16 cellular contexts compared by ENCODE assay signal in genomic region chr15:96362759-96363678, GRCh38. TPM values are rescaled to one million over a fixed set of nuclear protein-coding genes. Genes with fewer than 3 reads are reported as not detected.
DNase-seq lines count a peak whose midpoint lies in the region; ATAC-seq and TF ChIP-seq lines count a peak whose summit lies in the region.
"Had no signal": no experiment of that assay in that cellular context is flagged by ENCODE, and none has a peak within 500 bp of the region (broad histone marks: within the 10 kb centered on the region; RNA-seq: fewer than 3 reads in every experiment).

No MANE protein-coding gene starts in this region.

- WGBS in endodermal cell (ENCODE audit: insufficient coverage in 1 of 2, insufficient read length in 1 of 2), 2 experiments, result 1 to 2% methylated on average over 20 to 35 of the region's 37 CpGs
- WGBS in esophagus muscularis mucosa, result 64% methylated on average over 32 of the region's 37 CpGs

- TF ChIP-seq CTCF in endodermal cell (conservative IDR thresholded peaks at IDR 0.05) (peak; percentile 29), esophagus muscularis mucosa (IDR thresholded peaks at IDR 0.05) (no peak)

- H3K4me3 ChIP-seq in endodermal cell (ENCODE audit: low read length) (peak overlapping the region; percentile 34), esophagus muscularis mucosa (no peak overlapping the region)
- H3K4me3 ChIP-seq: A549, adrenal gland, hepatocyte had no signal

- H3K9me3 ChIP-seq in endodermal cell (ENCODE audit: control insufficient read depth, low read length) (no peaks in the 10 kb centered on the region), esophagus muscularis mucosa (no peaks in the 10 kb centered on the region)
- H3K9me3 ChIP-seq: A549, adrenal gland had no signal

- peaks cover 31% of the 10 kb centered on the region for H3K4me1 Mint-ChIP-seq in endodermal cell

- TF ChIP-seq EP300 in esophagus muscularis mucosa (IDR thresholded peaks at IDR 0.05), result no peak

- H3K9me3 Mint-ChIP-seq in endodermal cell, result no peaks in the 10 kb centered on the region

- DNase-seq in NCI-H82 (lab: John Stamatoyannopoulos, UW), result peak; percentile 33
- no peak for DNase-seq in NCI-H82 treated with DMSO at 0.1 percent for 48 hours (lab: John Stamatoyannopoulos, UW; ENCODE audit: unreplicated experiment)
- DNase-seq in endodermal cell, result peak; percentile 83
- peak; percentile 28 for DNase-seq in posterior vena cava (ENCODE audit: low spot score)
- DNase-seq in esophagus muscularis mucosa (ENCODE audit: extremely low spot score), result no peak
- no peak for DNase-seq in SHP77 treated with DMSO at 0.1 percent for 48 hours (lab: John Stamatoyannopoulos, UW)
- DNase-seq: activated T-cell treated with anti-CD3 and anti-CD28 coated beads, Interleukin-2, amount 50 U/mL, for 4 hours; adrenal gland; CD4-positive, CD25-positive, alpha-beta regulatory T cell; NCI-H2081; nucleus accumbens; stimulated activated CD4-positive, alpha-beta T cell treated with anti-CD3 and anti-CD28 coated beads, Interleukin-12 subunit alpha, Interleukin-12 subunit beta, amount 100 ng/mL, for 4 hours had no signal

- peaks cover 100% of the 10 kb centered on the region for H3K27me3 ChIP-seq in endodermal cell (ENCODE audit: control insufficient read depth, insufficient read depth, low read length, poor library complexity, severe bottlenecking)
- H3K27me3 ChIP-seq in esophagus muscularis mucosa, result peaks cover 0 to 6% (median 0%) of the 10 kb centered on the region in 4 donors

- H3K36me3 Mint-ChIP-seq in endodermal cell (ENCODE audit: low read depth), result no peaks in the 10 kb centered on the region

- no peaks in the 10 kb centered on the region for H3K27me3 Mint-ChIP-seq in endodermal cell (ENCODE audit: insufficient read depth)

- no peak overlapping the region for H3K27ac ChIP-seq in endodermal cell (ENCODE audit: low read depth, low read length)
- H3K27ac ChIP-seq in esophagus muscularis mucosa (replicated peaks in 1 of 4), result no peak overlapping the region
- H3K27ac ChIP-seq: A549, adrenal gland, hepatocyte had no signal

- peak; percentile 30 for ATAC-seq in HG02884 (IDR thresholded peaks at IDR 0.05; ENCODE audit: unreplicated experiment)
- no peak for ATAC-seq in GM18520 (IDR thresholded peaks at IDR 0.05; ENCODE audit: unreplicated experiment)
- ATAC-seq: A549; activated T-cell treated with anti-CD3 and anti-CD28 coated beads, Interleukin-2, amount 50 U/mL, for 4 hours had no signal

- H3K36me3 ChIP-seq in endodermal cell (ENCODE audit: control insufficient read depth, insufficient read depth, low read length) (no peaks in the 10 kb centered on the region), esophagus muscularis mucosa (no peaks in the 10 kb centered on the region)
- H3K36me3 ChIP-seq: adrenal gland had no signal

- no peak overlapping the region for H3K4me3 Mint-ChIP-seq in endodermal cell
- H3K4me3 Mint-ChIP-seq: activated T-cell treated with anti-CD3 and anti-CD28 coated beads, Interleukin-2, amount 50 U/mL, for 4 hours had no signal

- TF ChIP-seq POLR2A in esophagus muscularis mucosa (IDR thresholded peaks at IDR 0.05; ENCODE audit: low read depth), result no peak

- H3K9ac ChIP-seq in endodermal cell (ENCODE audit: extremely low read depth, low read length, poor library complexity, severe bottlenecking), result no peak overlapping the region

- H3K4me1 ChIP-seq in endodermal cell (ENCODE audit: control insufficient read depth, insufficient read depth, low read length) (peaks cover 23% of the 10 kb centered on the region), esophagus muscularis mucosa (peaks cover 11 to 40% (median 34%) of the 10 kb centered on the region in 4 donors)
- H3K4me1 ChIP-seq: A549 had no signal

- H3K27ac Mint-ChIP-seq in endodermal cell, result no peak overlapping the region
- H3K27ac Mint-ChIP-seq: CD4-positive, CD25-positive, alpha-beta regulatory T cell had no signal

- intact Hi-C loops in posterior vena cava (cut with DNase I), result no loop called here
- intact Hi-C loops in esophagus muscularis mucosa (cut with DNase I), result no loop called here

RNA-seq across cellular contexts. Expression of gene NR2F2, which starts 32.5 kb away (rescaled TPM):
- total RNA-seq in endodermal cell (1 to 10 TPM in 1 of 2 donors, under 1 TPM in 1; 0.73 to 3.3 TPM), posterior vena cava (100 to 1,000 TPM; 208 to 213 TPM), esophagus muscularis mucosa (100 to 1,000 TPM in 2 of 4 donors, 10 to 100 TPM in 2; 42.7 to 131 (median 83.6) TPM)
- polyA plus RNA-seq in endodermal cell (2013, experiment 1 of 2), result 54.2 TPM
- polyA plus RNA-seq in endodermal cell (2013, experiment 2 of 2), result 40.9 TPM
- total RNA-seq: CD4-positive, CD25-positive, alpha-beta regulatory T cell had no signal
- polyA plus RNA-seq: CD4-positive, CD25-positive, alpha-beta regulatory T cell had no signal

Comparison
In these comparisons a context has a peak if more than half of its experiments do, and no peak if none do; other contexts are left out.
1. DNase-seq: peak in NCI-H82 (single experiment), endodermal cell (single experiment) and posterior vena cava (single experiment); none in NCI-H82 treated with DMSO at 0.1 percent for 48 hours (single experiment), esophagus muscularis mucosa (single experiment) and SHP77 treated with DMSO at 0.1 percent for 48 hours (single experiment).
2. RNA of gene NR2F2, which starts 32.5 kb away (total RNA-seq): 208 to 213 TPM in posterior vena cava and 42.7 to 131 TPM in esophagus muscularis mucosa; 0.73 to 3.3 TPM in endodermal cell; every median in the first group is over 10 times any median in the second.